15 cellular contexts compared by ENCODE assay signal in the genomic region with DNA sequence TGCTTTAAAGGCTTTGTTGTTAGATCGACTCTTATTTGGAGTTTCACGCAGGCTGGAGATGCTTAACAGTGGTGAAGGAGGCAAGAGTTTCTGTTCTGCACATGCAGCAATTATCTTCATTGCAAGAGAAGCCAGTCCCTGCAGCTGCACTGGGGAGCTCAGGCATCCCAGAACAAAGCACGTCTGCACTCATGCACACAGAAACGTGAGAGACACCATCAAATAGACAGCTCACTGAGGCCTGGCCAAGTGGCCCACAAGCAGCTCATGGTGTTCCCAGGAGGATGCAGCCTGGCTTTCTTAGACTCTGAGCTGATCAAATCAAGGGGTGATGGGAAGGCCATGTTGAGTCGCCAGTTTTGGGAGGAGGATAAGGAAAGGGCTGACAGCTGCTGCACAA.
"Had no signal": no experiment of that assay in that cellular context is flagged by ENCODE, and none has a peak within 500 bp of the region (broad histone marks: within the 10 kb centered on the region; RNA-seq: fewer than 3 reads in every experiment).

No MANE protein-coding gene starts in this region.

- DNase-seq: effector memory CD4-positive, alpha-beta T cell; gastrocnemius medialis; islet precursor cell; left ventricle myocardium inferior; lower lobe of right lung; nephron progenitor cell; sigmoid colon; stimulated activated naive CD4-positive, alpha-beta T cell; stomach; transverse colon had no signal

- H3K36me3 ChIP-seq: gastrocnemius medialis, left ventricle myocardium inferior, lower lobe of right lung, right atrium auricular region, sigmoid colon, stomach, thoracic aorta, transverse colon had no signal

- H3K27ac ChIP-seq: gastrocnemius medialis, left ventricle myocardium inferior, lower lobe of right lung, right atrium auricular region, sigmoid colon, skin epidermis, stomach, thoracic aorta, transverse colon had no signal

- FAIRE-seq: endometrium had no signal

- H3K4me1 ChIP-seq: lower lobe of right lung, right atrium auricular region, sigmoid colon, stomach, transverse colon had no signal

- H3K9me3 ChIP-seq: thoracic aorta had no signal

- H3K4me3 ChIP-seq: gastrocnemius medialis, left ventricle myocardium inferior, lower lobe of right lung, right atrium auricular region, sigmoid colon, skin epidermis, stomach, thoracic aorta, transverse colon had no signal

- H3K27me3 ChIP-seq: gastrocnemius medialis, right atrium auricular region, sigmoid colon had no signal

- ATAC-seq: esophagus mucosa, gastrocnemius medialis, lower lobe of right lung had no signal
